15 cellular contexts compared by ENCODE assay signal in genomic region chr16:14196011-14196410, GRCh38.
DNase-seq lines count a peak whose midpoint lies in the region; TF ChIP-seq lines count a peak whose summit lies in the region.
"Had no signal": no experiment of that assay in that cellular context is flagged by ENCODE, and none has a peak within 500 bp of the region (broad histone marks: within the 10 kb centered on the region; RNA-seq: fewer than 3 reads in every experiment).

No MANE protein-coding gene starts in this region.

- peak overlapping the region; percentile 39 for H3K4me2 ChIP-seq in KMS-11

- H3K9me3 Mint-ChIP-seq in activated T-cell treated with anti-CD3 and anti-CD28 coated beads, Interleukin-2, amount 50 U/mL, for 24 hours: no peaks in the 10 kb centered on the region
- H3K9me3 Mint-ChIP-seq: T-helper 1 cell treated with Interleukin-12 subunit alpha and Interleukin-12 subunit beta and Interleukin-4 antibody, amounts not matched to agents 30 μg/mL and 1 μg/mL, for 36 hours had no signal

- no peak overlapping the region for H2AFZ ChIP-seq in KMS-11 (ENCODE audit: low read depth)

- POLR2A ChIA-PET in A673 (lab: Charles Lee; ENCODE audit: low non-redundant PET): no interaction called here

- H3K4me3 ChIP-seq in A673 (ENCODE audit: low read depth, low read length, poor library complexity, severe bottlenecking) (no peak overlapping the region), KMS-11 (IDR thresholded peaks at IDR 0.05; ENCODE audit: insufficient read depth, low read depth, low read length) (no peak overlapping the region), adrenal gland (no peak overlapping the region), BE2C (ENCODE audit: low read depth, low read length) (no peak overlapping the region)
- H3K4me3 ChIP-seq: upper lobe of left lung had no signal

- CTCF ChIA-PET in A673 (lab: Charles Lee): no interaction called here

- no peak overlapping the region for H3K27ac Mint-ChIP-seq in activated T-cell treated with anti-CD3 and anti-CD28 coated beads, Interleukin-2, amount 50 U/mL, for 24 hours
- H3K27ac Mint-ChIP-seq: T-helper 1 cell treated with Interleukin-12 subunit alpha and Interleukin-12 subunit beta and Interleukin-4 antibody, amounts not matched to agents 30 μg/mL and 1 μg/mL, for 36 hours had no signal

- H3K79me2 ChIP-seq in KMS-11 (ENCODE audit: insufficient read depth, low read depth): no peaks in the 10 kb centered on the region

- intact Hi-C loops in A673 (cut with micrococcal nuclease; ENCODE audit: unreplicated experiment) (no loop called here), adrenal gland (cut with DNase I) (no loop called here)

- no TSS peak for BruUV-seq in A673 (replicated peaks; lab: Mats Ljungman, UMichigan)

- DNase-seq in A673 (ENCODE audit: low spot score) (peak; percentile 12), adrenal gland (peak in 6 of 7 donors; percentile 49 to 75 (median 58)), iris pigment epithelial cell (ENCODE audit: low read depth) (peak; percentile 47), BE2C (no peak), DMS 273 (lab: John Stamatoyannopoulos, UW; ENCODE audit: unreplicated experiment) (no peak), NCI-H2107 treated with DMSO at 0.1 percent for 48 hours (lab: John Stamatoyannopoulos, UW; ENCODE audit: unreplicated experiment) (no peak)
- DNase-seq in activated T-cell treated with anti-CD3 and anti-CD28 coated beads, Interleukin-2, amount 50 U/mL, for 24 hours: no peak
- DNase-seq: activated CD4-positive, alpha-beta T cell treated with anti-CD3 and anti-CD28 coated beads for 48 hours; activated T-cell treated with anti-CD3 and anti-CD28 coated beads, Interleukin-2, amount 50 U/mL, for 48 hours; aorta; Karpas-422; NCI-H2029; upper lobe of left lung had no signal

- no peaks in the 10 kb centered on the region for H4K20me1 ChIP-seq in KMS-11 (ENCODE audit: insufficient read depth)

- H3K36me3 Mint-ChIP-seq in activated T-cell treated with anti-CD3 and anti-CD28 coated beads, Interleukin-2, amount 50 U/mL, for 24 hours (ENCODE audit: low read depth): no peaks in the 10 kb centered on the region

- 56 to 60% (median 57%) methylated on average over 2 of the region's 2 CpGs for WGBS in adrenal gland, 4 donors

- no peak overlapping the region for H3K4me3 Mint-ChIP-seq in activated T-cell treated with anti-CD3 and anti-CD28 coated beads, Interleukin-2, amount 50 U/mL, for 24 hours
- H3K4me3 Mint-ChIP-seq: T-helper 1 cell treated with Interleukin-12 subunit alpha and Interleukin-12 subunit beta and Interleukin-4 antibody, amounts not matched to agents 30 μg/mL and 1 μg/mL, for 36 hours had no signal

- H3K36me3 ChIP-seq in A673 (ENCODE audit: insufficient read depth, low read length, poor library complexity, severe bottlenecking) (no peaks in the 10 kb centered on the region), KMS-11 (ENCODE audit: insufficient read depth) (no peaks in the 10 kb centered on the region), adrenal gland (replicated peaks in 1 of 2) (no peaks in the 10 kb centered on the region), BE2C (no peaks in the 10 kb centered on the region)
- H3K36me3 ChIP-seq: upper lobe of left lung had no signal

- no peaks in the 10 kb centered on the region for H3K27me3 ChIP-seq in A673 (replicated peaks; ENCODE audit: insufficient read depth, low read depth, low read length, poor library complexity)
- H3K27me3 ChIP-seq in KMS-11 (ENCODE audit: insufficient read depth, low read depth): no peaks in the 10 kb centered on the region
- H3K27me3 ChIP-seq in adrenal gland: no peaks in the 10 kb centered on the region
- no peaks in the 10 kb centered on the region for H3K27me3 ChIP-seq in BE2C
- H3K27me3 ChIP-seq: upper lobe of left lung had no signal

- no peak for TF ChIP-seq CTCF in A673 (conservative IDR thresholded peaks at IDR 0.05; ENCODE audit: low read depth, low read length)
- TF ChIP-seq CTCF in KMS-11 (conservative IDR thresholded peaks at IDR 0.05; ENCODE audit: low read depth, low read length): no peak
- no peak for TF ChIP-seq CTCF in adrenal gland (IDR thresholded peaks at IDR 0.05)
- TF ChIP-seq CTCF in BE2C (IDR thresholded peaks at IDR 0.05; ENCODE audit: low read depth, low read length): no peak

- no peak overlapping the region for H3K27ac ChIP-seq in A673 (ENCODE audit: low read depth, low read length, poor library complexity, severe bottlenecking)
- no peak overlapping the region; the same call in 1 of the 2 replicates for H3K27ac ChIP-seq in KMS-11
- H3K27ac ChIP-seq in adrenal gland: peak overlapping the region in 4 of 5 donors; percentile 22 to 65 (median 46)

- no peak overlapping the region for H3K9ac ChIP-seq in KMS-11

- H3K4me1 Mint-ChIP-seq in activated T-cell treated with anti-CD3 and anti-CD28 coated beads, Interleukin-2, amount 50 U/mL, for 24 hours (ENCODE audit: low read depth): peaks cover 48% of the 10 kb centered on the region

- no peak for TF ChIP-seq POLR2A in adrenal gland (IDR thresholded peaks at IDR 0.05)

- peaks cover 6% of the 10 kb centered on the region for H3K4me1 ChIP-seq in A673 (ENCODE audit: insufficient read depth, low read length, poor library complexity, severe bottlenecking)
- peaks cover 73% of the 10 kb centered on the region for H3K4me1 ChIP-seq in KMS-11 (ENCODE audit: low read depth, poor library complexity, severe bottlenecking)
- peaks cover 12 to 13% of the 10 kb centered on the region in 2 donors for H3K4me1 ChIP-seq in adrenal gland (replicated peaks in 1 of 2)
- H3K4me1 ChIP-seq in BE2C: peaks cover 9% of the 10 kb centered on the region; the same call in 1 of the 2 replicates

- H3K27me3 Mint-ChIP-seq in activated T-cell treated with anti-CD3 and anti-CD28 coated beads, Interleukin-2, amount 50 U/mL, for 24 hours: no peaks in the 10 kb centered on the region

- H3K9me3 ChIP-seq in A673 (ENCODE audit: low read depth, low read length, poor library complexity, severe bottlenecking): no peaks in the 10 kb centered on the region
- no peaks in the 10 kb centered on the region for H3K9me3 ChIP-seq in adrenal gland (replicated peaks in 1 of 3)
- H3K9me3 ChIP-seq in BE2C: no peaks in the 10 kb centered on the region
- H3K9me3 ChIP-seq: upper lobe of left lung had no signal

Comparison
In these comparisons a context has a peak if more than half of its experiments do, and no peak if none do; other contexts are left out.
1. DNase-seq: peak in A673 (single experiment), adrenal gland (6 of 7) and iris pigment epithelial cell (single experiment); none in BE2C (single experiment), DMS 273 (single experiment), NCI-H2107 treated with DMSO at 0.1 percent for 48 hours (single experiment) and activated T-cell treated with anti-CD3 and anti-CD28 coated beads, Interleukin-2, amount 50 U/mL, for 24 hours (single experiment).
2. H3K27ac ChIP-seq: peak in adrenal gland (4 of 5); none in A673 (single experiment) and KMS-11 (single experiment).